In the genomic region with DNA sequence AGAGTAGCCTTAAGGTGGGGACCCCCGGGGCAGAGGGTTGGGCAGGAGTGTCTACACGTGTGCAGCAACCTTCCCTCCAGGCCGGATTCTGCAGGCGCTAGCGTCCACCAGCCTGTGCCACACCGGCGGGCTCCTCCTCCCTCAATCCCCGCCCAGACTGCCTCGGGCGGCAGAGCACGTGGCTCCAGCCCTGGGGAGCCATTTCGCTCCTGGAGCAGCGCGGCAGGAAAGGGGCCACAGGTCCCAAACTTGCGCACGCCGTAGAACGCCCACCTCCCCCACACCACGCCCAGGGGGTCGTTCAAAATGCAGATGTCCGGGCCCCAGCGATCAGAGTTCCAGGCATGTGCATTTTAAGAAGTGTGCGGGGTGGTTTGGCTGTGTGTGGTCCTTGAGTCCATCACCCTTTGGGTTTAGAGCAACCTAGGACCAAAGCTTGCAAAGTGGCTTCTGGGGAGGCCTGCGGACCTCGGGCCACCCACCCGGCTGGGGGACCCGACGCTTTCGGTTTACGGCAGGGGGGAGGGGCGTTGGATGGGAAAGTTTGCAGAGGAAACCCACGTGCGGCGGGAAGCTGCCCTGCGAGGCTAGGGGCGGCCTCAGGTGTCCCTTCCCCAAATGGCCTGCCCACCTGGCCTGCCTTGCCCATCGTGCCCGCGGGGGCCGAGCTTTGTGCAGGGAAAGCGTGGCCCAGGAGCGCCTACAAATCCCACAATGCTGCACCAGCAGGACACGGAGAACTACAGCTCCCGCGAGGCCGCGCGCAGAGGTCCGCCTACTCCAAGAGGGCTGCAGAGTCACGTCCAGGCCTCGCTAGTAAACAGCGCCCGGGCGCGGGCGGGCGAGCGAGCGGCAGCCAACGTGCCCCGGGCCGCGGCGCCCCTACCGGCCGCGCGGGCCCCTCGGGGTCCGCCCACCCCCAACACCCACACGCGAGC, we compare ENCODE assay signal across 8 cellular contexts. TPM values are rescaled to one million over a fixed set of nuclear protein-coding genes. Genes with fewer than 3 reads are reported as not detected.
DNase-seq lines count a peak whose midpoint lies in the region; ATAC-seq and TF ChIP-seq lines count a peak whose summit lies in the region.

No MANE protein-coding gene starts in this region.

- H3K9me3 Mint-ChIP-seq in stimulated activated naive CD8-positive, alpha-beta T cell treated with anti-CD3 and anti-CD28 coated beads, Interleukin-15, Interleukin-2, amounts not matched to agents 100 ng/mL and 50 ng/mL, for 24 hours, result no peaks in the 10 kb centered on the region

- DNase-seq in DMS53 treated with DMSO at 0.1 percent for 48 hours (lab: John Stamatoyannopoulos, UW; ENCODE audit: unreplicated experiment) (peak; percentile 77), Kasumi-1 (lab: John Stamatoyannopoulos, UW) (peak; percentile 76 to 78), RWPE1 (ENCODE audit: low spot score) (peak; percentile 89), fibroblast of the aortic adventitia (ENCODE audit: low read depth) (peak; percentile 88)
- peak; percentile 84 for DNase-seq in activated T-helper 9 cell treated with anti-CD3 and anti-CD28 coated beads, Interleukin-2, amount 50 U/mL, for 16 hours (ENCODE audit: low read depth)

- peaks cover 23% of the 10 kb centered on the region for H3K4me1 Mint-ChIP-seq in stimulated activated naive CD8-positive, alpha-beta T cell treated with anti-CD3 and anti-CD28 coated beads, Interleukin-15, Interleukin-2, amounts not matched to agents 100 ng/mL and 50 ng/mL, for 24 hours (ENCODE audit: low read depth)

- H3K27me3 Mint-ChIP-seq in stimulated activated naive CD8-positive, alpha-beta T cell treated with anti-CD3 and anti-CD28 coated beads, Interleukin-15, Interleukin-2, amounts not matched to agents 100 ng/mL and 50 ng/mL, for 24 hours, result no peaks in the 10 kb centered on the region

- 0 out of 2 replicates have a peak, but pooled peaks have one; percentile 28 for TF ChIP-seq CTCF in RWPE1 (conservative IDR thresholded peaks at IDR 0.05; ENCODE audit: low read depth)
- no peak for TF ChIP-seq CTCF in fibroblast of the aortic adventitia (IDR thresholded peaks at IDR 0.05; ENCODE audit: insufficient read depth, low read length)
- peak; percentile 43 for TF ChIP-seq CTCF in neural cell (IDR thresholded peaks at IDR 0.05; ENCODE audit: poor library complexity, severe bottlenecking)

- H3K9me3 ChIP-seq in neural cell (ENCODE audit: low read length), result no peaks in the 10 kb centered on the region

- peak overlapping the region; percentile 94 for H3K9ac ChIP-seq in neural cell (ENCODE audit: low read length)

- H3K4me2 ChIP-seq in neural cell (ENCODE audit: low read length), result peak overlapping the region; percentile 75

- H4K20me1 ChIP-seq in neural cell (ENCODE audit: insufficient read depth), result no peaks in the 10 kb centered on the region

- H3K9me2 ChIP-seq in neural cell (ENCODE audit: insufficient read depth, low read length), result no peaks in the 10 kb centered on the region

- peak; percentile 11 for TF ChIP-seq EP300 in neural cell (conservative IDR thresholded peaks at IDR 0.05; ENCODE audit: poor library complexity, severe bottlenecking)

- POLR2A ChIA-PET in RWPE1 (lab: Yijun Ruan, JAX; ENCODE audit: low non-redundant PET), result interaction anchor here (0.6 to 1.1 kb wide), 4 partner anchors 18 to 1309 kb away, joined by 3 to 5 read pairs (median 4); no protein-coding TSS in a partner anchor

- H3K4me3 ChIP-seq in fibroblast of the aortic adventitia (ENCODE audit: low read depth, low read length) (peak overlapping the region; percentile 94), neural cell (ENCODE audit: low read length) (peak overlapping the region; percentile 97)

- peak overlapping the region; percentile 15 for H2AFZ ChIP-seq in neural cell (ENCODE audit: low read depth, low read length)

- H3K4me3 Mint-ChIP-seq in stimulated activated naive CD8-positive, alpha-beta T cell treated with anti-CD3 and anti-CD28 coated beads, Interleukin-15, Interleukin-2, amounts not matched to agents 100 ng/mL and 50 ng/mL, for 24 hours, result peak overlapping the region; percentile 86

- peaks cover 16% of the 10 kb centered on the region for H3K79me2 ChIP-seq in neural cell (replicated peaks; ENCODE audit: insufficient read depth, low read length)

- H3K27ac ChIP-seq in RWPE1, result peak overlapping the region; percentile 99
- H3K27ac ChIP-seq in neural cell (ENCODE audit: low read length), result peak overlapping the region; percentile 92

- ATAC-seq in GM21825 (IDR thresholded peaks at IDR 0.05; ENCODE audit: unreplicated experiment), result peak; percentile 57

- no peaks in the 10 kb centered on the region for H3K27me3 ChIP-seq in neural cell (ENCODE audit: insufficient read depth, low read depth, low read length)

- H3K36me3 ChIP-seq in neural cell (ENCODE audit: insufficient read depth, low read length), result no peaks in the 10 kb centered on the region

- peak; percentile 21 for TF ChIP-seq RAD21 in neural cell (conservative IDR thresholded peaks at IDR 0.05)

- CTCF ChIA-PET in RWPE1 (lab: Yijun Ruan, JAX), result interaction anchor here (0.6 to 1.3 kb wide), 5 partner anchors 17 to 176 kb away, joined by 3 to 11 read pairs (median 4); no protein-coding TSS in a partner anchor

- no peaks in the 10 kb centered on the region for H3K36me3 Mint-ChIP-seq in stimulated activated naive CD8-positive, alpha-beta T cell treated with anti-CD3 and anti-CD28 coated beads, Interleukin-15, Interleukin-2, amounts not matched to agents 100 ng/mL and 50 ng/mL, for 24 hours (ENCODE audit: low read depth)

- H3F3A ChIP-seq in neural cell (ENCODE audit: insufficient read depth, low read length, poor library complexity, severe bottlenecking), result no peaks in the 10 kb centered on the region

- peak overlapping the region; percentile 91 for H3K27ac Mint-ChIP-seq in stimulated activated naive CD8-positive, alpha-beta T cell treated with anti-CD3 and anti-CD28 coated beads, Interleukin-15, Interleukin-2, amounts not matched to agents 100 ng/mL and 50 ng/mL, for 24 hours

TF ChIP-seq in neural cell, 6 proteins besides CTCF, POLR2A, EP300 and RAD21:
- TF ChIP-seq MXI1 (conservative IDR thresholded peaks at IDR 0.05; ENCODE audit: poor library complexity, severe bottlenecking) (peak; percentile 74), TAF1 (IDR thresholded peaks at IDR 0.05; ENCODE audit: low read depth) (no peak), EZH2 (IDR thresholded peaks at IDR 0.05; ENCODE audit: borderline replicate concordance, insufficient read depth, low read length, poor library complexity, severe bottlenecking) (no peak), POLR2AphosphoS5 (IDR thresholded peaks at IDR 0.05) (peak; percentile 59)
- TF ChIP-seq, protein P1, sequence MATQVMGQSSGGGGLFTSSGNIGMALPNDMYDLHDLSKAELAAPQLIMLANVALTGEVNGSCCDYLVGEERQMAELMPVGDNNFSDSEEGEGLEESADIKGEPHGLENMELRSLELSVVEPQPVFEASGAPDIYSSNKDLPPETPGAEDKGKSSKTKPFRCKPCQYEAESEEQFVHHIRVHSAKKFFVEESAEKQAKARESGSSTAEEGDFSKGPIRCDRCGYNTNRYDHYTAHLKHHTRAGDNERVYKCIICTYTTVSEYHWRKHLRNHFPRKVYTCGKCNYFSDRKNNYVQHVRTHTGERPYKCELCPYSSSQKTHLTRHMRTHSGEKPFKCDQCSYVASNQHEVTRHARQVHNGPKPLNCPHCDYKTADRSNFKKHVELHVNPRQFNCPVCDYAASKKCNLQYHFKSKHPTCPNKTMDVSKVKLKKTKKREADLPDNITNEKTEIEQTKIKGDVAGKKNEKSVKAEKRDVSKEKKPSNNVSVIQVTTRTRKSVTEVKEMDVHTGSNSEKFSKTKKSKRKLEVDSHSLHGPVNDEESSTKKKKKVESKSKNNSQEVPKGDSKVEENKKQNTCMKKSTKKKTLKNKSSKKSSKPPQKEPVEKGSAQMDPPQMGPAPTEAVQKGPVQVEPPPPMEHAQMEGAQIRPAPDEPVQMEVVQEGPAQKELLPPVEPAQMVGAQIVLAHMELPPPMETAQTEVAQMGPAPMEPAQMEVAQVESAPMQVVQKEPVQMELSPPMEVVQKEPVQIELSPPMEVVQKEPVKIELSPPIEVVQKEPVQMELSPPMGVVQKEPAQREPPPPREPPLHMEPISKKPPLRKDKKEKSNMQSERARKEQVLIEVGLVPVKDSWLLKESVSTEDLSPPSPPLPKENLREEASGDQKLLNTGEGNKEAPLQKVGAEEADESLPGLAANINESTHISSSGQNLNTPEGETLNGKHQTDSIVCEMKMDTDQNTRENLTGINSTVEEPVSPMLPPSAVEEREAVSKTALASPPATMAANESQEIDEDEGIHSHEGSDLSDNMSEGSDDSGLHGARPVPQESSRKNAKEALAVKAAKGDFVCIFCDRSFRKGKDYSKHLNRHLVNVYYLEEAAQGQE (IDR thresholded peaks at IDR 0.05; ENCODE audit: borderline replicate concordance), result peak; percentile 55

RNA-seq across cellular contexts. Expression of a gene that starts 1.4 kb away (rescaled TPM):
- total RNA-seq in fibroblast of the aortic adventitia (ENCODE audit: low replicate concordance), result 5.5 and 10.6 TPM in 2 replicates
- polyA plus RNA-seq in neural cell, result 4.4 and 6.3 TPM in 2 replicates
- polyA minus RNA-seq in neural cell, result 6.8 and 11.2 TPM in 2 replicates

RNA-seq across cellular contexts. Expression of a gene that starts 29.6 kb away (rescaled TPM):
- total RNA-seq in fibroblast of the aortic adventitia (ENCODE audit: low replicate concordance), result 0.09 and 0.25 TPM in 2 replicates
- not detected in 2 replicates for polyA plus RNA-seq in neural cell
- polyA minus RNA-seq in neural cell, result not detected in 2 replicates

RNA-seq across cellular contexts. Expression of a gene that starts 44.4 kb away (rescaled TPM):
- total RNA-seq in fibroblast of the aortic adventitia (ENCODE audit: low replicate concordance), result 3.3 and 6.6 TPM in 2 replicates
- 2.6 and 3.2 TPM in 2 replicates for polyA plus RNA-seq in neural cell
- 5.9 and 7.8 TPM in 2 replicates for polyA minus RNA-seq in neural cell

Comparison
In these comparisons a context has a peak if more than half of its experiments do, and no peak if none do; other contexts are left out.
1. Peak in every context shown above with its lines: DNase-seq, ATAC-seq, H3K4me3 ChIP-seq and H3K27ac ChIP-seq.